ENCODE assay signal across 9 cellular contexts in the genomic region with DNA sequence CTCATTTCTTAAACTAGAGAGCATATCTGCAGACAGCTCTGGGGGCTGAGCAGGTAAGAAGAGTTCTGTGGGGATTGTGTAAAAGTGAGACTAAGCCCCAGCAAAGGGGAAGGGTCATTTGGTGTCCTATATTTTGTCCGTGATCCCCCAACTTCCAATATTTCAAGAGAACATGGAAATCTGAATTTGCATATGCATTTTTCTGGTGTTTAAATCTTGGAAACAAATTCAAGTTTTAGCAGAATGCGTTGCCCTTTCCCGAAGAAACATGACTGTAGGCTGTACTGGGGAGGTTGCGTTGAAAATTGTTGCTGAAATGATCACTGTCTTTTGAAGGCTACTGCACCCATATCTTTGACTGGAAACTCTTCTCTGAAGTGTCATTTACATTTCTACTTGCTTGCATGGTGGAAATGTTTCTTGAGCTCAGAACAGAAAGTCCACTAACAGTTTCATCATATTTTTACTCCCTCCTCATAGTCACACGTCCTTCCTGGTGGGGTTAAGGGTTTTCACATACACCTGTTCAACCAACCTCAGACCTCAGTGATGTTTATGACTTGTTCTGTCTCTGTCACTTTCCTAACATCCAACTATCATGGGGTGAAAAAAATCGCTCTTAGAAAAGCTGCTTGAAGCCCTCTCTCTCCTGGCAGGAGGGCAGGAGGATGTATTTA.
A peak's percentile ranks its signal among the peaks of the same experiment; 100 is the strongest.
DNase-seq lines count a peak whose midpoint lies in the region; ATAC-seq, FAIRE-seq and TF ChIP-seq lines count a peak whose summit lies in the region.
"Had no signal": no experiment of that assay in that cellular context is flagged by ENCODE, and none has a peak within 500 bp of the region (broad histone marks: within the 10 kb centered on the region; RNA-seq: fewer than 3 reads in every experiment).

No MANE protein-coding gene starts in this region.

- no peaks in the 10 kb centered on the region for H3K9me1 ChIP-seq in keratinocyte (ENCODE audit: control insufficient read depth, extremely low read depth, insufficient read depth, low read length)

- H3K4me1 ChIP-seq in keratinocyte (ENCODE audit: control insufficient read depth, extremely low read depth, insufficient read depth, low read length), result peaks cover 37% of the 10 kb centered on the region

- H3K9ac ChIP-seq in keratinocyte (ENCODE audit: control insufficient read depth, extremely low read depth, insufficient read depth, low read length), result no peak overlapping the region

- peak; percentile 73 for ATAC-seq in GM18517 (IDR thresholded peaks at IDR 0.05; ENCODE audit: unreplicated experiment)
- ATAC-seq in GM21529 (IDR thresholded peaks at IDR 0.05; ENCODE audit: unreplicated experiment), result peak; percentile 63
- ATAC-seq in HG03432 (IDR thresholded peaks at IDR 0.05; ENCODE audit: unreplicated experiment), result peak; percentile 65

- DNase-seq in keratinocyte (ENCODE audit: low read depth, low spot score), result no peak
- DNase-seq in substantia nigra (lab: John Stamatoyannopoulos, UW), result no peak
- DNase-seq in HUDEP-2 (lab: John Stamatoyannopoulos, UW; ENCODE audit: unreplicated experiment in 76 of 76), result no peak
- no peak for DNase-seq in SIG-M5 (lab: John Stamatoyannopoulos, UW)
- DNase-seq in NCI-H2029 (lab: John Stamatoyannopoulos, UW), result no peak
- DNase-seq: NCI-H510A treated with DMSO at 0.1 percent for 48 hours had no signal

- H3K27ac ChIP-seq in keratinocyte (ENCODE audit: control insufficient read depth, insufficient read depth, low read length) (peak overlapping the region; percentile 45), substantia nigra (ENCODE audit: low read depth, low read length, poor library complexity, severe bottlenecking) (no peak overlapping the region)

- H4K20me1 ChIP-seq in keratinocyte (ENCODE audit: control insufficient read depth, extremely low read depth, insufficient read depth, low read length), result no peaks in the 10 kb centered on the region

- peak overlapping the region; percentile 47 for H3K4me2 ChIP-seq in keratinocyte (ENCODE audit: control insufficient read depth, extremely low read depth, insufficient read depth, low read depth, low read length)

- no peaks in the 10 kb centered on the region for H3K27me3 ChIP-seq in keratinocyte (ENCODE audit: control insufficient read depth, extremely low read depth, insufficient read depth, low read length)

- FAIRE-seq in keratinocyte (lab: Jason Lieb, UNC), result no peak

- dilution Hi-C loops in keratinocyte (cut with MboI; ENCODE audit: extremely low pct_ligation_motif_present, low sequenced_read_pairs), result no loop called here

- H3K9me3 ChIP-seq in keratinocyte (ENCODE audit: control insufficient read depth, low read depth, low read length), result no peaks in the 10 kb centered on the region

- H3K4me3 ChIP-seq in keratinocyte (ENCODE audit: control insufficient read depth in 2 of 3, extremely low read depth in 1 of 3, insufficient read depth in 2 of 3, low read depth in 1 of 3, low read length in 3 of 3), result no peak overlapping the region

- TF ChIP-seq CTCF in keratinocyte (optimal IDR thresholded peaks at IDR 0.05 in 1 of 3, IDR thresholded peaks at IDR 0.05 in 1 of 3, conservative IDR thresholded peaks at IDR 0.05 in 1 of 3; ENCODE audit: extremely low read depth in 1 of 3, insufficient read depth in 2 of 3, low read length in 3 of 3), result no peak

- H3K36me3 ChIP-seq in keratinocyte (ENCODE audit: control insufficient read depth in 2 of 2, extremely low read depth in 1 of 2, insufficient read depth in 2 of 2, low read length in 2 of 2), result no peaks in the 10 kb centered on the region

- H3K79me2 ChIP-seq in keratinocyte (ENCODE audit: control insufficient read depth, insufficient read depth, low read length), result no peaks in the 10 kb centered on the region

- no peak overlapping the region for H2AFZ ChIP-seq in keratinocyte (ENCODE audit: control insufficient read depth, low read length)
